In genomic region chr5:140664353-140665119, GRCh38 we compare ENCODE assay signal across 8 cellular contexts. TPM values are rescaled to one million over a fixed set of nuclear protein-coding genes. Genes with fewer than 3 reads are reported as not detected.
DNase-seq lines count a peak whose midpoint lies in the region; ATAC-seq and TF ChIP-seq lines count a peak whose summit lies in the region.

TSS of gene WDR55 (plus strand) at chr5:140664904. CDS start at chr5:140664913, 9 bp downstream.

- H4K20me1 ChIP-seq in MM.1S (ENCODE audit: insufficient read depth, low read length) (no peaks in the 10 kb centered on the region), neural progenitor cell (ENCODE audit: low read depth) (no peaks in the 10 kb centered on the region)

- H3K4me1 ChIP-seq in HAP-1 (no peaks in the 10 kb centered on the region), MM.1S (ENCODE audit: low read length) (no peaks in the 10 kb centered on the region; the same call in 1 of the 2 replicates), SJCRH30 (no peaks in the 10 kb centered on the region), foreskin keratinocyte (no peaks in the 10 kb centered on the region), neural progenitor cell (peaks cover 10% of the 10 kb centered on the region)

- peaks cover 13% of the 10 kb centered on the region for H3F3A ChIP-seq in MM.1S (ENCODE audit: insufficient read depth, low read length)
- H3F3A ChIP-seq in neural progenitor cell (ENCODE audit: low read depth), result peaks cover 17% of the 10 kb centered on the region

- peak; percentile 95 for DNase-seq in G401 (ENCODE audit: low spot score)
- peak; percentile 93 to 98 for DNase-seq in HAP-1 (ENCODE audit: low spot score in 2 of 2)
- peak; percentile 95 for DNase-seq in MM.1S
- DNase-seq in SJCRH30, result peak; percentile 96 to 98
- peak; percentile 84 to 95 (median 90) for DNase-seq in activated naive CD4-positive, alpha-beta T cell (lab: John Stamatoyannopoulos, UW)
- peak; percentile 77 to 89 for DNase-seq in foreskin keratinocyte
- DNase-seq in neural progenitor cell (ENCODE audit: low spot score), result peak; percentile 97
- DNase-seq in stromal cell of bone marrow (ENCODE audit: low read depth), result peak; percentile 85

- no peaks in the 10 kb centered on the region for H3K9me2 ChIP-seq in MM.1S (replicated peaks; ENCODE audit: insufficient read depth, low read length)

- H3K9me3 Mint-ChIP-seq in neural progenitor cell, result no peaks in the 10 kb centered on the region

- H3K27ac ChIP-seq in MM.1S (ENCODE audit: low read length), result peak within 1 kb of the TSS; percentile 76
- peak within 1 kb of the TSS; percentile 70 for H3K27ac ChIP-seq in SJCRH30
- H3K27ac ChIP-seq in foreskin keratinocyte, result peak within 1 kb of the TSS; percentile 25
- no peak within 1 kb of the TSS for H3K27ac ChIP-seq in neural progenitor cell

- H3K4me3 ChIP-seq in HAP-1 (peak within 1 kb of the TSS; percentile 82), MM.1S (ENCODE audit: low read length) (peak within 1 kb of the TSS; percentile 90), SJCRH30 (peak within 1 kb of the TSS; percentile 77), neural progenitor cell (peak within 1 kb of the TSS; percentile 84)

- no peaks in the 10 kb centered on the region for H3K27me3 Mint-ChIP-seq in neural progenitor cell (ENCODE audit: insufficient read depth, low read depth)

- peak; percentile 97 for ATAC-seq in foreskin keratinocyte

- H3K4me1 Mint-ChIP-seq in neural progenitor cell, result peaks cover 11% of the 10 kb centered on the region

- H3K9me3 ChIP-seq in HAP-1, result no peaks in the 10 kb centered on the region
- no peaks in the 10 kb centered on the region for H3K9me3 ChIP-seq in MM.1S (replicated peaks; ENCODE audit: insufficient read depth, low read length)
- H3K9me3 ChIP-seq in SJCRH30 (replicated peaks), result no peaks in the 10 kb centered on the region
- H3K9me3 ChIP-seq in neural progenitor cell (ENCODE audit: low read depth), result no peaks in the 10 kb centered on the region

- H3K36me3 Mint-ChIP-seq in neural progenitor cell, result peaks cover 30% of the 10 kb centered on the region

- H3K27me3 ChIP-seq in HAP-1 (ENCODE audit: low read depth), result no peaks in the 10 kb centered on the region
- H3K27me3 ChIP-seq in MM.1S (replicated peaks; ENCODE audit: insufficient read depth, low read length), result no peaks in the 10 kb centered on the region
- no peaks in the 10 kb centered on the region for H3K27me3 ChIP-seq in SJCRH30
- no peaks in the 10 kb centered on the region for H3K27me3 ChIP-seq in foreskin keratinocyte
- no peaks in the 10 kb centered on the region for H3K27me3 ChIP-seq in neural progenitor cell

- peak within 1 kb of the TSS; percentile 81 for H3K27ac Mint-ChIP-seq in neural progenitor cell

- TF ChIP-seq CTCF in MM.1S (IDR thresholded peaks at IDR 0.05; ENCODE audit: low read length), result no peak
- no peak for TF ChIP-seq CTCF in foreskin keratinocyte (conservative IDR thresholded peaks at IDR 0.05)
- no peak for TF ChIP-seq CTCF in neural progenitor cell (IDR thresholded peaks at IDR 0.05)

- H3K9ac ChIP-seq in MM.1S (ENCODE audit: low read length), result peak within 1 kb of the TSS; percentile 53
- H3K9ac ChIP-seq in neural progenitor cell, result peak within 1 kb of the TSS; percentile 46

- peak within 1 kb of the TSS; percentile 81 for H3K4me2 ChIP-seq in MM.1S (ENCODE audit: low read depth, low read length)
- peak within 1 kb of the TSS; percentile 87 for H3K4me2 ChIP-seq in neural progenitor cell

- H3K36me3 ChIP-seq in HAP-1 (replicated peaks) (peaks cover 54% of the 10 kb centered on the region), MM.1S (replicated peaks; ENCODE audit: insufficient read depth, low read length) (no peaks in the 10 kb centered on the region; the same call in 1 of the 2 replicates), SJCRH30 (peaks cover 39% of the 10 kb centered on the region), neural progenitor cell (no peaks in the 10 kb centered on the region)

- H3K79me2 ChIP-seq in MM.1S (ENCODE audit: low read length), result peaks cover 47% of the 10 kb centered on the region
- peaks cover 22% of the 10 kb centered on the region for H3K79me2 ChIP-seq in neural progenitor cell (ENCODE audit: low read depth)

- peak within 1 kb of the TSS; percentile 97 for H3K4me3 Mint-ChIP-seq in neural progenitor cell

- in situ Hi-C loops in G401 (cut with HindIII; ENCODE audit: low sequenced_read_pairs) (no loop called here), HAP-1 (cut with MboI; ENCODE audit: low sequenced_read_pairs) (no loop called here)

- H2AFZ ChIP-seq in MM.1S (ENCODE audit: low read length) (peak within 1 kb of the TSS; percentile 86), neural progenitor cell (replicated peaks) (peak within 1 kb of the TSS; percentile 82)

RNA-seq across cellular contexts. Expression of gene WDR55, which starts in this region (rescaled TPM):
- 19.3 and 27.2 TPM in 2 replicates for total RNA-seq in G401 (2014; rRNA removed; shearing (Covaris generic))
- total RNA-seq in SJCRH30 (2014; rRNA removed; shearing (Covaris generic)), result 15.5 and 17.9 TPM in 2 replicates
- 27.7 and 28.1 TPM in 2 replicates for total RNA-seq in foreskin keratinocyte
- polyA plus RNA-seq in foreskin keratinocyte, result 17.4 and 17.5 TPM in 2 replicates
- 6.9 and 15.1 TPM in 2 replicates for total RNA-seq in neural progenitor cell (ENCODE audit: low replicate concordance)
